In genomic region chr6:26157838-26158580, GRCh38 we compare ENCODE assay signal across 8 cellular contexts.
A peak's percentile ranks its signal among the peaks of the same experiment; 100 is the strongest.
DNase-seq lines count a peak whose midpoint lies in the region; ATAC-seq and TF ChIP-seq lines count a peak whose summit lies in the region.

No MANE protein-coding gene starts in this region.

- peak; percentile 99 to 100 for TF ChIP-seq POLR2A in adrenal gland (IDR thresholded peaks at IDR 0.05)
- TF ChIP-seq POLR2A in heart left ventricle (IDR thresholded peaks at IDR 0.05) = peak; percentile 73 to 99

- no peak overlapping the region for H2BK5ac ChIP-seq in trophoblast cell (ENCODE audit: low read depth, low read length, poor library complexity)

- H3K27me3 ChIP-seq in adrenal gland = no peaks in the 10 kb centered on the region
- no peaks in the 10 kb centered on the region for H3K27me3 ChIP-seq in heart left ventricle
- no peaks in the 10 kb centered on the region for H3K27me3 ChIP-seq in trophoblast cell (ENCODE audit: insufficient read depth, low read length)

- TF ChIP-seq CTCF in GM12864 (IDR thresholded peaks at IDR 0.05; ENCODE audit: low read depth, low read length, missing control alignments) (no peak), adrenal gland (IDR thresholded peaks at IDR 0.05) (no peak), heart left ventricle (IDR thresholded peaks at IDR 0.05) (no peak), type B pancreatic cell (conservative IDR thresholded peaks at IDR 0.05) (no peak)

- H3K4me1 Mint-ChIP-seq in type B pancreatic cell (ENCODE audit: unreplicated experiment) = peaks cover 17% of the 10 kb centered on the region

- H3K14ac ChIP-seq in trophoblast cell (ENCODE audit: low read length) = peak overlapping the region; percentile 7

- peak overlapping the region; percentile 16 for H3K18ac ChIP-seq in trophoblast cell (ENCODE audit: low read length)

- peak; percentile 98 for DNase-seq in GM12864 (ENCODE audit: low read depth)
- peak; percentile 93 for DNase-seq in NCI-H1417 treated with DMSO at 0.1 percent for 48 hours (lab: John Stamatoyannopoulos, UW)
- peak; percentile 98 to 100 for DNase-seq in SW 1271 (lab: John Stamatoyannopoulos, UW)
- DNase-seq in adrenal gland = peak; percentile 81 to 97 (median 90)
- peak; percentile 70 to 85 (median 82) for DNase-seq in heart left ventricle
- peak; percentile 90 to 95 for DNase-seq in trophoblast cell
- DNase-seq in type B pancreatic cell (ENCODE audit: extremely low spot score, unreplicated experiment) = peak; percentile 77

- H3K27ac ChIP-seq in adrenal gland (peak overlapping the region; percentile 88 to 97 (median 95)), heart left ventricle (peak overlapping the region; percentile 70 to 98 (median 95)), trophoblast cell (ENCODE audit: low read depth, low read length) (peak overlapping the region; percentile 86)

- H3K79me2 ChIP-seq in trophoblast cell (ENCODE audit: control insufficient read depth, insufficient read depth, low read length, poor library complexity) = peaks cover 6% of the 10 kb centered on the region

- H2AK5ac ChIP-seq in trophoblast cell (ENCODE audit: low read length) = no peak overlapping the region

- peaks cover 12% of the 10 kb centered on the region for H3K79me1 ChIP-seq in trophoblast cell (ENCODE audit: low read length)

- H3K9me3 ChIP-seq in adrenal gland (replicated peaks in 1 of 3) (no peaks in the 10 kb centered on the region), heart left ventricle (no peaks in the 10 kb centered on the region), trophoblast cell (ENCODE audit: insufficient read depth, low read depth, low read length) (no peaks in the 10 kb centered on the region)

- H3K4me3 ChIP-seq in GM12864 (ENCODE audit: low read depth, low read length) = peak overlapping the region; percentile 70
- H3K4me3 ChIP-seq in adrenal gland = peak overlapping the region in 3 of 4 donors; percentile 40 to 72 (median 41)
- peak overlapping the region; percentile 35 to 94 (median 78) for H3K4me3 ChIP-seq in heart left ventricle
- peak overlapping the region; percentile 73 for H3K4me3 ChIP-seq in trophoblast cell (ENCODE audit: low read depth, low read length)

- H2AFZ ChIP-seq in trophoblast cell (ENCODE audit: insufficient read depth, low read length, poor library complexity) = no peak overlapping the region

- H2BK12ac ChIP-seq in trophoblast cell (ENCODE audit: low read length) = no peak overlapping the region

- no peak overlapping the region for H3K4ac ChIP-seq in trophoblast cell (ENCODE audit: low read depth, low read length)

- no peaks in the 10 kb centered on the region for H3K36me3 ChIP-seq in adrenal gland (replicated peaks in 1 of 2)
- peaks cover 0 to 4% (median 0%) of the 10 kb centered on the region in 9 donors for H3K36me3 ChIP-seq in heart left ventricle
- H3K36me3 ChIP-seq in trophoblast cell (ENCODE audit: control insufficient read depth in 1 of 2, insufficient read depth in 2 of 2, low read length in 2 of 2) = no peaks in the 10 kb centered on the region

- peak overlapping the region; percentile 98 for H3K27ac Mint-ChIP-seq in type B pancreatic cell

- H3K4me2 ChIP-seq in trophoblast cell (ENCODE audit: low read length) = peak overlapping the region; percentile 98

- H3K4me3 Mint-ChIP-seq in type B pancreatic cell = peak overlapping the region; percentile 97

- H3K9ac ChIP-seq in trophoblast cell (ENCODE audit: low read length) = peak overlapping the region; percentile 22

- whole genome bisulfite sequencing in adrenal gland, 4 donors = 0 to 1% (median 1%) methylated on average over 32 to 37 of the region's 37 CpGs
- WGBS in heart left ventricle, 4 donors = 0 to 1% (median 0%) methylated on average over 25 to 37 of the region's 37 CpGs
- no CpG with 5 or more reads among the region's 37 CpGs for WGBS in trophoblast cell (ENCODE audit: extremely low coverage, insufficient coverage, insufficient read length)

- H3K4me1 ChIP-seq in adrenal gland (replicated peaks in 1 of 2) (peaks cover 6 to 13% of the 10 kb centered on the region in 2 donors), heart left ventricle (peaks cover 0 to 30% (median 11%) of the 10 kb centered on the region in 12 donors), trophoblast cell (ENCODE audit: control insufficient read depth in 1 of 2, insufficient read depth in 2 of 2, low read length in 2 of 2) (peaks cover 0 to 3% of the 10 kb centered on the region in 2 experiments)

- intact Hi-C loops in adrenal gland (cut with DNase I) = loop anchor here in 1 of 2 donors (2.0 kb wide), 1 partner anchor 33 kb away; a partner anchor contains a TSS
- intact Hi-C loops in heart left ventricle (cut with DNase I) = loop anchor here in 9 of 10 donors (1.0 to 5.0 kb wide), 11 partner anchors 31 to 128 kb away; a partner anchor contains a TSS

- ATAC-seq in HG02759 (IDR thresholded peaks at IDR 0.05; ENCODE audit: unreplicated experiment) (peak; percentile 71), heart left ventricle (peak; percentile 88 to 89 (median 88))

- peaks cover 10% of the 10 kb centered on the region for H3K27me3 Mint-ChIP-seq in type B pancreatic cell

- H3K9me3 Mint-ChIP-seq in type B pancreatic cell = no peaks in the 10 kb centered on the region

- no peak overlapping the region for H2BK120ac ChIP-seq in trophoblast cell (ENCODE audit: insufficient read depth, low read length, poor library complexity)

- no peaks in the 10 kb centered on the region for H3K36me3 Mint-ChIP-seq in type B pancreatic cell

- H4K12ac ChIP-seq in trophoblast cell (ENCODE audit: low read depth, low read length) = no peak overlapping the region

- no peak overlapping the region for H4K91ac ChIP-seq in trophoblast cell (ENCODE audit: low read depth, low read length)

- H4K8ac ChIP-seq in trophoblast cell (ENCODE audit: low read depth, low read length) = no peak overlapping the region

- H3K23ac ChIP-seq in trophoblast cell (ENCODE audit: low read length) = no peak overlapping the region

Comparison
In these comparisons a context has a peak if more than half of its experiments do, and no peak if none do; other contexts are left out.
1. Peak in every context shown above with its lines: DNase-seq, ATAC-seq, H3K4me3 ChIP-seq and H3K27ac ChIP-seq.